11 cellular contexts compared by ENCODE assay signal in genomic region chr9:129611302-129611800, GRCh38. TPM values are rescaled to one million over a fixed set of nuclear protein-coding genes. Genes with fewer than 3 reads are reported as not detected.
DNase-seq lines count a peak whose midpoint lies in the region; ATAC-seq lines count a peak whose summit lies in the region.
"Had no signal": no experiment of that assay in that cellular context is flagged by ENCODE, and none has a peak within 500 bp of the region (broad histone marks: within the 10 kb centered on the region; RNA-seq: fewer than 3 reads in every experiment).

No MANE protein-coding gene starts in this region.

- POLR2A ChIA-PET in activated CD4-positive, alpha-beta T cell treated with anti-CD3 and anti-CD28 coated beads, Interleukin-2, amount 10 ng/mL, durations not matched to agents 7 days and 5 days (lab: Charles Lee): no interaction called here

- ATAC-seq in T-helper 17 cell: no peak
- no peak for ATAC-seq in stimulated activated effector memory CD8-positive, alpha-beta T cell treated with anti-CD3 and anti-CD28 coated beads, Interleukin-12 subunit alpha, Interleukin-12 subunit beta, amount 100 ng/mL, for 72 hours

- H3K4me3 ChIP-seq in iPS-20b (ENCODE audit: low read length): peak overlapping the region; percentile 67; the same call in 1 of the 2 replicates

- no peak overlapping the region for H3K4me3 Mint-ChIP-seq in activated CD4-positive, alpha-beta T cell treated with anti-CD3 and anti-CD28 coated beads, Interleukin-2, amount 10 ng/mL, durations not matched to agents 7 days and 5 days
- H3K4me3 Mint-ChIP-seq in T-helper 17 cell: peak overlapping the region; percentile 96
- H3K4me3 Mint-ChIP-seq in stimulated activated effector memory CD8-positive, alpha-beta T cell treated with anti-CD3 and anti-CD28 coated beads, Interleukin-12 subunit alpha, Interleukin-12 subunit beta, amount 100 ng/mL, for 72 hours: peak overlapping the region; percentile 86

- CTCF ChIA-PET in activated CD4-positive, alpha-beta T cell treated with anti-CD3 and anti-CD28 coated beads, Interleukin-2, amount 10 ng/mL, durations not matched to agents 7 days and 5 days (lab: Charles Lee): interaction anchor here (0.5 to 2.3 kb wide), 21 partner anchors 9 to 529 kb away, joined by 3 to 15 read pairs (median 5); partner anchors contain the start of genes C9orf50 and NTMT1

- no peaks in the 10 kb centered on the region for H3K9me3 ChIP-seq in T-helper 17 cell (ENCODE audit: control insufficient read depth, low read length, poor library complexity, severe bottlenecking)
- H3K9me3 ChIP-seq in iPS-20b (ENCODE audit: insufficient read depth, low read depth, low read length): no peaks in the 10 kb centered on the region

- H3K36me3 Mint-ChIP-seq in activated CD4-positive, alpha-beta T cell treated with anti-CD3 and anti-CD28 coated beads, Interleukin-2, amount 10 ng/mL, durations not matched to agents 7 days and 5 days (ENCODE audit: low read depth): no peaks in the 10 kb centered on the region
- H3K36me3 Mint-ChIP-seq in T-helper 17 cell (ENCODE audit: low read depth): no peaks in the 10 kb centered on the region
- H3K36me3 Mint-ChIP-seq in stimulated activated effector memory CD8-positive, alpha-beta T cell treated with anti-CD3 and anti-CD28 coated beads, Interleukin-12 subunit alpha, Interleukin-12 subunit beta, amount 100 ng/mL, for 72 hours: peaks cover 10% of the 10 kb centered on the region

- no peaks in the 10 kb centered on the region for H3K36me3 ChIP-seq in iPS-20b (ENCODE audit: insufficient read depth, low read depth, low read length)

- H3K9me3 Mint-ChIP-seq in activated CD4-positive, alpha-beta T cell treated with anti-CD3 and anti-CD28 coated beads, Interleukin-2, amount 10 ng/mL, durations not matched to agents 7 days and 5 days: no peaks in the 10 kb centered on the region
- no peaks in the 10 kb centered on the region for H3K9me3 Mint-ChIP-seq in stimulated activated effector memory CD8-positive, alpha-beta T cell treated with anti-CD3 and anti-CD28 coated beads, Interleukin-12 subunit alpha, Interleukin-12 subunit beta, amount 100 ng/mL, for 72 hours
- H3K9me3 Mint-ChIP-seq: activated naive CD4-positive, alpha-beta T cell treated with anti-CD3 and anti-CD28 coated beads for 36 hours had no signal

- no peak for DNase-seq in activated CD4-positive, alpha-beta T cell treated with anti-CD3 and anti-CD28 coated beads, Interleukin-2, amount 10 ng/mL, durations not matched to agents 7 days and 5 days
- DNase-seq in activated CD4-positive, alpha-beta T cell treated with anti-CD3 and anti-CD28 coated beads, Interleukin-2, amount 50 U/mL, for 48 hours: no peak
- DNase-seq in T-helper 17 cell (no peak), OCI-M1 (lab: John Stamatoyannopoulos, UW) (no peak), EL (no peak), Kasumi-1 (lab: John Stamatoyannopoulos, UW) (no peak)
- DNase-seq in stimulated activated effector memory CD8-positive, alpha-beta T cell treated with anti-CD3 and anti-CD28 coated beads, Interleukin-12 subunit alpha, Interleukin-12 subunit beta, amount 100 ng/mL, for 72 hours (ENCODE audit: low spot score in 2 of 2): no peak

- H3K4me1 Mint-ChIP-seq in activated CD4-positive, alpha-beta T cell treated with anti-CD3 and anti-CD28 coated beads, Interleukin-2, amount 10 ng/mL, durations not matched to agents 7 days and 5 days: peaks cover 35% of the 10 kb centered on the region
- H3K4me1 Mint-ChIP-seq in T-helper 17 cell: peaks cover 23% of the 10 kb centered on the region
- peaks cover 40% of the 10 kb centered on the region for H3K4me1 Mint-ChIP-seq in stimulated activated effector memory CD8-positive, alpha-beta T cell treated with anti-CD3 and anti-CD28 coated beads, Interleukin-12 subunit alpha, Interleukin-12 subunit beta, amount 100 ng/mL, for 72 hours

- peaks cover 3% of the 10 kb centered on the region; the same call in 1 of the 2 replicates for H3K4me1 ChIP-seq in iPS-20b (ENCODE audit: insufficient read depth, low read length)

- H3K27me3 Mint-ChIP-seq in activated CD4-positive, alpha-beta T cell treated with anti-CD3 and anti-CD28 coated beads, Interleukin-2, amount 10 ng/mL, durations not matched to agents 7 days and 5 days: peaks cover 2% of the 10 kb centered on the region
- H3K27me3 Mint-ChIP-seq in T-helper 17 cell: no peaks in the 10 kb centered on the region

- H3K27me3 ChIP-seq in iPS-20b (ENCODE audit: insufficient read depth, low read length): peaks cover 11% of the 10 kb centered on the region; the same call in 1 of the 2 replicates

- no peak overlapping the region for H3K27ac ChIP-seq in iPS-20b (ENCODE audit: low read length)

- H3K9ac ChIP-seq in iPS-20b (ENCODE audit: low read depth, low read length): no peak overlapping the region; the same call in 1 of the 2 replicates

- H3K27ac Mint-ChIP-seq in activated CD4-positive, alpha-beta T cell treated with anti-CD3 and anti-CD28 coated beads, Interleukin-2, amount 10 ng/mL, durations not matched to agents 7 days and 5 days: peak overlapping the region; percentile 75
- H3K27ac Mint-ChIP-seq in T-helper 17 cell: peak overlapping the region; percentile 71
- peak overlapping the region; percentile 93 for H3K27ac Mint-ChIP-seq in stimulated activated effector memory CD8-positive, alpha-beta T cell treated with anti-CD3 and anti-CD28 coated beads, Interleukin-12 subunit alpha, Interleukin-12 subunit beta, amount 100 ng/mL, for 72 hours
- H3K27ac Mint-ChIP-seq: activated naive CD4-positive, alpha-beta T cell treated with anti-CD3 and anti-CD28 coated beads for 36 hours had no signal

RNA-seq across cellular contexts. Expression of gene C9orf50, which starts 9.6 kb away (rescaled TPM):
- not detected for total RNA-seq in activated CD4-positive, alpha-beta T cell treated with anti-CD3 and anti-CD28 coated beads, Interleukin-2, amount 10 ng/mL, durations not matched to agents 7 days and 5 days
- total RNA-seq in T-helper 17 cell: not detected
- total RNA-seq: activated naive CD4-positive, alpha-beta T cell treated with anti-CD3 and anti-CD28 coated beads for 36 hours; glomerular endothelial cell; posterior vena cava had no signal

RNA-seq across cellular contexts. Expression of gene NTMT1, which starts 14.6 kb away (rescaled TPM):
- 10 to 100 TPM; 28.5 to 33.9 TPM for total RNA-seq in activated CD4-positive, alpha-beta T cell treated with anti-CD3 and anti-CD28 coated beads, Interleukin-2, amount 10 ng/mL, durations not matched to agents 7 days and 5 days
- total RNA-seq in T-helper 17 cell: 10 to 100 TPM; 27.0 to 27.8 TPM

RNA-seq across cellular contexts. Expression of gene ASB6, which starts 30.6 kb away (rescaled TPM):
- 10 to 100 TPM; 24.1 to 26.6 TPM for total RNA-seq in activated CD4-positive, alpha-beta T cell treated with anti-CD3 and anti-CD28 coated beads, Interleukin-2, amount 10 ng/mL, durations not matched to agents 7 days and 5 days
- total RNA-seq in T-helper 17 cell: 10 to 100 TPM; 21.9 to 28.7 TPM

RNA-seq across cellular contexts. Expression of gene PRRX2, which starts 54.1 kb away (rescaled TPM):
- under 1 TPM in 1 of 2 experiments, not detected in 1; 0.15 TPM for total RNA-seq in activated CD4-positive, alpha-beta T cell treated with anti-CD3 and anti-CD28 coated beads, Interleukin-2, amount 10 ng/mL, durations not matched to agents 7 days and 5 days
- not detected for total RNA-seq in T-helper 17 cell
- total RNA-seq: glomerular endothelial cell had no signal
